Comparison of ENCODE assay signal across 9 cellular contexts in genomic region chr11:96207459-96208449, GRCh38.
A peak's percentile ranks its signal among the peaks of the same experiment; 100 is the strongest.
DNase-seq lines count a peak whose midpoint lies in the region; ATAC-seq lines count a peak whose summit lies in the region.
"Had no signal": no experiment of that assay in that cellular context is flagged by ENCODE, and none has a peak within 500 bp of the region (broad histone marks: within the 10 kb centered on the region; RNA-seq: fewer than 3 reads in every experiment).

No MANE protein-coding gene starts in this region.

- H3K4me3 ChIP-seq in CD4-positive, CD25-positive, alpha-beta regulatory T cell (ENCODE audit: low read depth, low read length), result peak overlapping the region; percentile 75
- no peak overlapping the region for H3K4me3 ChIP-seq in HUES6 (ENCODE audit: low read depth, low read length)
- no peak overlapping the region for H3K4me3 ChIP-seq in mesodermal cell (ENCODE audit: extremely low read depth, insufficient read depth, low read length, poor library complexity, severe bottlenecking)
- H3K4me3 ChIP-seq: cardiac muscle cell had no signal

- no peaks in the 10 kb centered on the region for H3K27me3 ChIP-seq in CD4-positive, CD25-positive, alpha-beta regulatory T cell (ENCODE audit: control insufficient read depth, insufficient read depth, low read length)
- H3K27me3 ChIP-seq in HUES6 (ENCODE audit: control insufficient read depth, insufficient read depth, low read length), result no peaks in the 10 kb centered on the region
- H3K27me3 ChIP-seq: cardiac muscle cell had no signal

- H3K36me3 Mint-ChIP-seq in CD4-positive, CD25-positive, alpha-beta regulatory T cell, result peaks cover 15% of the 10 kb centered on the region
- H3K36me3 Mint-ChIP-seq in activated naive CD4-positive, alpha-beta T cell treated with anti-CD3 and anti-CD28 coated beads, Interleukin-2, amount 50 U/mL, for 72 hours, result peaks cover 2 to 8% of the 10 kb centered on the region in 2 donors

- H3K4me1 Mint-ChIP-seq in CD4-positive, CD25-positive, alpha-beta regulatory T cell, result peaks cover 46 to 91% (median 68%) of the 10 kb centered on the region in 4 donors

- peaks cover 0 to 4% (median 0%) of the 10 kb centered on the region in 7 donors for H3K9me3 Mint-ChIP-seq in CD4-positive, CD25-positive, alpha-beta regulatory T cell
- H3K9me3 Mint-ChIP-seq in activated naive CD4-positive, alpha-beta T cell treated with anti-CD3 and anti-CD28 coated beads, Interleukin-2, amount 50 U/mL, for 72 hours, result no peaks in the 10 kb centered on the region

- peak in 2 of 3 donors; percentile 55 to 77 for DNase-seq in CD4-positive, CD25-positive, alpha-beta regulatory T cell
- DNase-seq in activated naive CD4-positive, alpha-beta T cell treated with anti-CD3 and anti-CD28 coated beads, Interleukin-2, amount 50 U/mL, for 72 hours (ENCODE audit: low spot score in 2 of 2), result no peak
- DNase-seq in kidney tubule cell (ENCODE audit: low spot score) (no peak), globus pallidus (ENCODE audit: low spot score) (no peak)

- 100% methylated on average over 1 of the region's 5 CpGs; no CpG with 5 or more reads in 1 of the 2 experiments for WGBS in mesodermal cell (ENCODE audit: insufficient coverage in 2 of 2), 2 experiments

- no peaks in the 10 kb centered on the region for H3K27me3 Mint-ChIP-seq in CD4-positive, CD25-positive, alpha-beta regulatory T cell

- peak overlapping the region; percentile 67 to 92 (median 70) for H3K4me3 Mint-ChIP-seq in CD4-positive, CD25-positive, alpha-beta regulatory T cell

- peak overlapping the region; percentile 85 to 98 (median 94) for H3K27ac Mint-ChIP-seq in CD4-positive, CD25-positive, alpha-beta regulatory T cell
- H3K27ac Mint-ChIP-seq in activated naive CD4-positive, alpha-beta T cell treated with anti-CD3 and anti-CD28 coated beads, Interleukin-2, amount 50 U/mL, for 72 hours, result peak overlapping the region; percentile 90 to 91

- no peaks in the 10 kb centered on the region for H3K36me3 ChIP-seq in CD4-positive, CD25-positive, alpha-beta regulatory T cell (ENCODE audit: control insufficient read depth, insufficient read depth, low read length)
- no peaks in the 10 kb centered on the region for H3K36me3 ChIP-seq in HUES6 (ENCODE audit: control insufficient read depth, insufficient read depth, low read length)
- H3K36me3 ChIP-seq in mesodermal cell (ENCODE audit: control insufficient read depth, insufficient read depth, low read length), result no peaks in the 10 kb centered on the region
- H3K36me3 ChIP-seq: cardiac muscle cell had no signal

- H3K9me3 ChIP-seq in CD4-positive, CD25-positive, alpha-beta regulatory T cell (ENCODE audit: control insufficient read depth in 2 of 2, low read length in 2 of 2), result no peaks in the 10 kb centered on the region
- no peaks in the 10 kb centered on the region for H3K9me3 ChIP-seq in HUES6 (ENCODE audit: control insufficient read depth, insufficient read depth, low read depth, low read length)
- no peaks in the 10 kb centered on the region for H3K9me3 ChIP-seq in mesodermal cell (ENCODE audit: control insufficient read depth, low read length)

- peak overlapping the region; percentile 1 for H3K9ac ChIP-seq in HUES6 (ENCODE audit: low read length)

- peaks cover 86% of the 10 kb centered on the region for H3K4me1 ChIP-seq in CD4-positive, CD25-positive, alpha-beta regulatory T cell (ENCODE audit: control insufficient read depth, insufficient read depth, low read length, poor library complexity, severe bottlenecking)
- H3K4me1 ChIP-seq in HUES6 (ENCODE audit: control insufficient read depth, insufficient read depth, low read length) (peaks cover 36% of the 10 kb centered on the region), mesodermal cell (ENCODE audit: control insufficient read depth, insufficient read depth, low read length, poor library complexity, severe bottlenecking) (peaks cover 58% of the 10 kb centered on the region)

- peak overlapping the region; percentile 79 for H3K27ac ChIP-seq in CD4-positive, CD25-positive, alpha-beta regulatory T cell (ENCODE audit: insufficient read depth, low read length, poor library complexity, severe bottlenecking)
- no peak overlapping the region; the same call in 1 of the 2 replicates for H3K27ac ChIP-seq in HUES6 (ENCODE audit: low read depth, low read length)
- H3K27ac ChIP-seq in mesodermal cell (ENCODE audit: low read depth, low read length, severe bottlenecking), result peak overlapping the region; percentile 92
- H3K27ac ChIP-seq: cardiac muscle cell had no signal

- peak; percentile 75 to 83 for ATAC-seq in CD4-positive, CD25-positive, alpha-beta regulatory T cell (ENCODE audit: low read depth in 2 of 2)
- peak; percentile 2 to 30 for ATAC-seq in activated naive CD4-positive, alpha-beta T cell treated with anti-CD3 and anti-CD28 coated beads, Interleukin-2, amount 50 U/mL, for 72 hours
- ATAC-seq in HG03378 (IDR thresholded peaks at IDR 0.05; ENCODE audit: unreplicated experiment), result no peak
- no peak for ATAC-seq in GM19035 (IDR thresholded peaks at IDR 0.05; ENCODE audit: unreplicated experiment)

Comparison
In these comparisons a context has a peak if more than half of its experiments do, and no peak if none do; other contexts are left out.
1. ATAC-seq: peak in CD4-positive, CD25-positive, alpha-beta regulatory T cell (2 of 2) and activated naive CD4-positive, alpha-beta T cell treated with anti-CD3 and anti-CD28 coated beads, Interleukin-2, amount 50 U/mL, for 72 hours (2 of 2); none in HG03378 (single experiment) and GM19035 (single experiment).
2. DNase-seq: peak in CD4-positive, CD25-positive, alpha-beta regulatory T cell (2 of 3); none in activated naive CD4-positive, alpha-beta T cell treated with anti-CD3 and anti-CD28 coated beads, Interleukin-2, amount 50 U/mL, for 72 hours (0 of 2), kidney tubule cell (single experiment) and globus pallidus (single experiment).